ENCODE assay signal across 32 cellular contexts in the genomic region with DNA sequence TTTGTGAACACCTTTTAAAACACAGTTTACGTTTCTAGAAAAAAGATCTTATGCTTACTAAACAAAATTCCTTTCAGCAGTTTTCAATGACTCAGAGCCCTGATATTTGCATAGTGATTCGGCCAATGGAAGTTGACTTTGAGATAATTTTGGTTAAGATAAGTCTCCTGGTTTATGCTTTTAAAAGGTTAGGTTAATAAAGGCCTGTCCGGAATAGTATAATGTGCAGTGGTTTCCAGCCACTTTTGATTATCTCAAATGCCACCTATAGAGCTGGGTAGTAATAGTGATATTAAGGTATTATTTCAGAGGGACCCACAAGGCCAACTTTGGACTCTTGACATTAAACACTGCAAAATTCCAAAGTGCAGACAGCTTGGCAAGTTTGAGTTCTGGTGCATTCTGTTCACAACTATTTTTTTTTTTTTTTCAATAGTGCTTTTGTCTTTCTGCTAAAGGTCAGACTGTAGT.
DNase-seq lines count a peak whose midpoint lies in the region; ATAC-seq, FAIRE-seq and TF ChIP-seq lines count a peak whose summit lies in the region.
"Had no signal": no experiment of that assay in that cellular context is flagged by ENCODE, and none has a peak within 500 bp of the region (broad histone marks: within the 10 kb centered on the region; RNA-seq: fewer than 3 reads in every experiment).

No MANE protein-coding gene starts in this region.

- H3K9ac ChIP-seq in K562 (ENCODE audit: insufficient read depth in 1 of 2, low read depth in 2 of 2, low read length in 2 of 2) = no peak overlapping the region
- H3K9ac ChIP-seq: neural progenitor cell had no signal

- POLR2A ChIA-PET in K562 (lab: Yijun Ruan, JAX) = interaction anchor here (0.5 to 0.7 kb wide), 2 partner anchors 10 to 231 kb away, joined by 3 read pairs; no protein-coding TSS in a partner anchor

- no peak for TF ChIP-seq POLR2A in K562 (conservative IDR thresholded peaks at IDR 0.05)

- BruUV-seq in K562 (replicated peaks; lab: Mats Ljungman, UMichigan) = no TSS peak

- no peaks in the 10 kb centered on the region for H3K9me3 Mint-ChIP-seq in activated T-cell treated with anti-CD3 and anti-CD28 coated beads, Interleukin-2, amount 50 U/mL, for 72 hours
- H3K9me3 Mint-ChIP-seq in activated T-cell treated with anti-CD3 and anti-CD28 coated beads, Interleukin-2, amount 50 U/mL, for 24 hours = no peaks in the 10 kb centered on the region
- H3K9me3 Mint-ChIP-seq: activated T-cell treated with anti-CD3 and anti-CD28 coated beads, Interleukin-2, amount 50 U/mL, for 4 hours; CD8-positive, alpha-beta memory T cell; H9; neural progenitor cell; stimulated activated naive B cell treated with anti-CD40 and anti-IgM and Interleukin-4, amounts not matched to agents 10 μg/mL and 1 μg/mL and 100 μg/mL, for 72 hours; T-helper 1 cell treated with Interleukin-12 subunit alpha and Interleukin-12 subunit beta and Interleukin-4 antibody, amounts not matched to agents 30 μg/mL and 1 μg/mL, for 36 hours had no signal

- no peak overlapping the region for H3K27ac ChIP-seq in K562 (ENCODE audit: extremely low read depth, low read depth, low read length)
- H3K27ac ChIP-seq: breast epithelium, coronary artery, neural progenitor cell, sigmoid colon, SJSA1 had no signal

- peak overlapping the region; percentile 10 for H3K27ac Mint-ChIP-seq in activated T-cell treated with anti-CD3 and anti-CD28 coated beads, Interleukin-2, amount 50 U/mL, for 72 hours
- H3K27ac Mint-ChIP-seq in activated T-cell treated with anti-CD3 and anti-CD28 coated beads, Interleukin-2, amount 50 U/mL, for 24 hours = no peak overlapping the region
- H3K27ac Mint-ChIP-seq: H9; neural progenitor cell; stimulated activated naive B cell treated with anti-CD40 and anti-IgM and Interleukin-4, amounts not matched to agents 10 μg/mL and 1 μg/mL and 100 μg/mL, for 72 hours; T-helper 1 cell treated with Interleukin-12 subunit alpha and Interleukin-12 subunit beta and Interleukin-4 antibody, amounts not matched to agents 30 μg/mL and 1 μg/mL, for 36 hours had no signal

- CTCF ChIA-PET in K562 (lab: Yijun Ruan, JAX; ENCODE audit: low intra/inter-chr PET ratio) = no interaction called here

- no peaks in the 10 kb centered on the region for H3K9me1 ChIP-seq in K562 (ENCODE audit: control insufficient read depth, insufficient read depth, low read length)

- TF ChIP-seq RAD21 in K562 (CRISPR knock-in tag; conservative IDR thresholded peaks at IDR 0.05 in 1 of 2, IDR thresholded peaks at IDR 0.05 in 1 of 2) = no peak

- no peak for ATAC-seq in activated T-cell treated with anti-CD3 and anti-CD28 coated beads, Interleukin-2, amount 50 U/mL, for 72 hours (replicated peaks in 1 of 2)
- no peak for ATAC-seq in K562
- ATAC-seq in left lobe of liver = peak; percentile 80
- no peak for ATAC-seq in HG03097 (IDR thresholded peaks at IDR 0.05; ENCODE audit: low FRiP score, unreplicated experiment)
- no peak for ATAC-seq in activated CD4-positive, CD25-positive, alpha-beta regulatory T cell treated with anti-CD3 and anti-CD28 coated beads, Interleukin-2, amount 50 U/mL, for 24 hours
- ATAC-seq in HG02623 (IDR thresholded peaks at IDR 0.05; ENCODE audit: unreplicated experiment) = no peak
- ATAC-seq: activated T-cell treated with anti-CD3 and anti-CD28 coated beads, Interleukin-2, amount 50 U/mL, for 4 hours; stimulated activated naive B cell treated with anti-CD40 and anti-IgM and Interleukin-4, amounts not matched to agents 10 μg/mL and 1 μg/mL and 100 μg/mL, for 72 hours had no signal

- H3K9me3 ChIP-seq in K562 (replicated peaks; ENCODE audit: control insufficient read depth, insufficient read depth, low read depth, low read length) = no peaks in the 10 kb centered on the region; the same call in 1 of the 2 replicates
- H3K9me3 ChIP-seq: breast epithelium, sigmoid colon, SJSA1 had no signal

- intact Hi-C loops in K562 (cut with micrococcal nuclease) = no loop called here

- no peaks in the 10 kb centered on the region for H3K27me3 Mint-ChIP-seq in activated T-cell treated with anti-CD3 and anti-CD28 coated beads, Interleukin-2, amount 50 U/mL, for 72 hours (ENCODE audit: low read depth)
- no peaks in the 10 kb centered on the region for H3K27me3 Mint-ChIP-seq in activated T-cell treated with anti-CD3 and anti-CD28 coated beads, Interleukin-2, amount 50 U/mL, for 24 hours
- H3K27me3 Mint-ChIP-seq: CD8-positive, alpha-beta memory T cell; stimulated activated naive B cell treated with anti-CD40 and anti-IgM and Interleukin-4, amounts not matched to agents 10 μg/mL and 1 μg/mL and 100 μg/mL, for 72 hours had no signal

- peaks cover 32% of the 10 kb centered on the region for H3K4me1 Mint-ChIP-seq in activated T-cell treated with anti-CD3 and anti-CD28 coated beads, Interleukin-2, amount 50 U/mL, for 72 hours (ENCODE audit: low read depth)
- peaks cover 74% of the 10 kb centered on the region for H3K4me1 Mint-ChIP-seq in activated T-cell treated with anti-CD3 and anti-CD28 coated beads, Interleukin-2, amount 50 U/mL, for 24 hours (ENCODE audit: low read depth)
- H3K4me1 Mint-ChIP-seq: neural progenitor cell; stimulated activated naive B cell treated with anti-CD40 and anti-IgM and Interleukin-4, amounts not matched to agents 10 μg/mL and 1 μg/mL and 100 μg/mL, for 72 hours had no signal

- no peak for TF ChIP-seq CTCF in K562 (IDR thresholded peaks at IDR 0.05 in 2 of 3, conservative IDR thresholded peaks at IDR 0.05 in 1 of 3; ENCODE audit: insufficient read depth in 2 of 3, low read depth in 1 of 3, low read length in 3 of 3)

- peaks cover 4 to 15% of the 10 kb centered on the region in 2 experiments; a peak in 3 of 5 replicates for H3K4me1 ChIP-seq in K562 (replicated peaks in 1 of 2; ENCODE audit: control insufficient read depth in 2 of 2, insufficient read depth in 2 of 2, low read length in 2 of 2)
- H3K4me1 ChIP-seq: breast epithelium, neural progenitor cell, sigmoid colon, SJSA1 had no signal

- no peak for DNase-seq in activated T-cell treated with anti-CD3 and anti-CD28 coated beads, Interleukin-2, amount 50 U/mL, for 72 hours
- no peak for DNase-seq in activated T-cell treated with anti-CD3 and anti-CD28 coated beads, Interleukin-2, amount 50 U/mL, for 24 hours
- no peak for DNase-seq in K562 (ENCODE audit: extremely low read depth in 1 of 4, low spot score in 3 of 4)
- no peak for DNase-seq in left lobe of liver (ENCODE audit: low spot score)
- DNase-seq in NCI-H82 treated with DMSO at 0.1 percent for 48 hours (lab: John Stamatoyannopoulos, UW; ENCODE audit: unreplicated experiment) = no peak
- DNase-seq: activated naive CD4-positive, alpha-beta T cell; activated T-cell treated with anti-CD3 and anti-CD28 coated beads, Interleukin-2, amount 50 U/mL, for 4 hours; CD8-positive, alpha-beta memory T cell; effector memory CD4-positive, alpha-beta T cell; foreskin fibroblast; H9; head of caudate nucleus; Karpas-422; mammary epithelial cell; NCI-H1436 treated with DMSO at 0.1 percent for 48 hours; NCI-H2107; NCI-H774; posterior cingulate gyrus; RPMI8226; sigmoid colon; stimulated activated CD4-positive, alpha-beta T cell treated with anti-CD3 and anti-CD28 coated beads, Interleukin-15, amount 100 ng/mL, for 24 hours; stimulated activated naive B cell treated with anti-CD40 and anti-IgM and Interleukin-4, amounts not matched to agents 10 μg/mL and 1 μg/mL and 100 μg/mL, for 72 hours had no signal

- no peak overlapping the region for H2AFZ ChIP-seq in K562 (ENCODE audit: low read depth, low read length)
- H2AFZ ChIP-seq: neural progenitor cell had no signal

- no peak for TF ChIP-seq EP300 in K562 (IDR thresholded peaks at IDR 0.05; ENCODE audit: low read length)

- no peak overlapping the region for H3K4me2 ChIP-seq in K562 (ENCODE audit: insufficient read depth, low read length)
- H3K4me2 ChIP-seq: neural progenitor cell had no signal

- H3K27me3 ChIP-seq in K562 (ENCODE audit: control insufficient read depth in 2 of 2, insufficient read depth in 2 of 2, low read length in 2 of 2) = no peaks in the 10 kb centered on the region
- H3K27me3 ChIP-seq: breast epithelium, neural progenitor cell, sigmoid colon, SJSA1 had no signal

- H4K20me1 ChIP-seq in K562 (replicated peaks; ENCODE audit: control insufficient read depth, insufficient read depth, low read length) = no peaks in the 10 kb centered on the region

- H3K36me3 ChIP-seq in K562 (ENCODE audit: control insufficient read depth, insufficient read depth, low read length) = no peaks in the 10 kb centered on the region
- H3K36me3 ChIP-seq: breast epithelium, neural progenitor cell, sigmoid colon, SJSA1 had no signal

- in situ Hi-C loops in K562 (cut with MboI) = no loop called here

- no peak overlapping the region for H3K4me3 Mint-ChIP-seq in activated T-cell treated with anti-CD3 and anti-CD28 coated beads, Interleukin-2, amount 50 U/mL, for 72 hours
- H3K4me3 Mint-ChIP-seq in activated T-cell treated with anti-CD3 and anti-CD28 coated beads, Interleukin-2, amount 50 U/mL, for 24 hours = no peak overlapping the region
- H3K4me3 Mint-ChIP-seq: activated T-cell treated with anti-CD3 and anti-CD28 coated beads, Interleukin-2, amount 50 U/mL, for 4 hours; H9; neural progenitor cell; stimulated activated naive B cell treated with anti-CD40 and anti-IgM and Interleukin-4, amounts not matched to agents 10 μg/mL and 1 μg/mL and 100 μg/mL, for 72 hours; T-helper 1 cell treated with Interleukin-12 subunit alpha and Interleukin-12 subunit beta and Interleukin-4 antibody, amounts not matched to agents 30 μg/mL and 1 μg/mL, for 36 hours had no signal

- H3K79me2 ChIP-seq in K562 (ENCODE audit: control insufficient read depth, insufficient read depth, low read length) = no peaks in the 10 kb centered on the region

- 11% methylated on average over 3 of the region's 3 CpGs for WGBS in K562 (ENCODE audit: insufficient coverage, low coverage, missing lambda C conversion rate)

- H3K4me3 ChIP-seq in K562 = no peak overlapping the region
- H3K4me3 ChIP-seq: breast epithelium, coronary artery, neural progenitor cell, sigmoid colon, SJSA1 had no signal

- no peak for FAIRE-seq in K562 (lab: Jason Lieb, UNC)
- FAIRE-seq: G401.6, urothelium cell line had no signal

- H3K36me3 Mint-ChIP-seq in activated T-cell treated with anti-CD3 and anti-CD28 coated beads, Interleukin-2, amount 50 U/mL, for 72 hours (ENCODE audit: insufficient read depth in 2 of 2) = peaks cover 0 to 2% of the 10 kb centered on the region in 2 donors
- peaks cover 30% of the 10 kb centered on the region for H3K36me3 Mint-ChIP-seq in activated T-cell treated with anti-CD3 and anti-CD28 coated beads, Interleukin-2, amount 50 U/mL, for 24 hours (ENCODE audit: low read depth)
- H3K36me3 Mint-ChIP-seq: neural progenitor cell; stimulated activated naive B cell treated with anti-CD40 and anti-IgM and Interleukin-4, amounts not matched to agents 10 μg/mL and 1 μg/mL and 100 μg/mL, for 72 hours had no signal

TF ChIP-seq in K562, 482 proteins besides CTCF, POLR2A, EP300 and RAD21 (continues in another document):
- TF ChIP-seq SIN3B (IDR thresholded peaks at IDR 0.05; ENCODE audit: low read depth) = no peak
